Comparison of ENCODE assay signal across 8 cellular contexts in the genomic region with DNA sequence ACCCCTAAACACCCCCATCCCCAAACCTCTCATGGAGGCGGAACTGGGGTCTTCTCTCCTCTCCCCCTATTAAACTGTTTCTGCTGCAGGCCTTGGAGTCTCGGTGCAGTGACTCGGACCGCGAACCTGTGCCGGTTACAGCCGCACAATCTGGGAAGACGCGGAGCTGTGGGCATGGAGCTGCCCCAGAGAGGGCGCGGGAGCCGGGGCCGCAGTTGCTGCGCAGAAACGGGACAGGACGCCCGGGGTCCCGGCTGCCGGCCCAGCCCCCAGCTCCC. TPM values are rescaled to one million over a fixed set of nuclear protein-coding genes. Genes with fewer than 3 reads are reported as not detected.
A peak's percentile ranks its signal among the peaks of the same experiment; 100 is the strongest.
DNase-seq lines count a peak whose midpoint lies in the region; ATAC-seq and TF ChIP-seq lines count a peak whose summit lies in the region.

No MANE protein-coding gene starts in this region.

- 1% methylated on average over 15 of the region's 19 CpGs for WGBS in suprapubic skin

- H3K27me3 ChIP-seq in MG63 (no peaks in the 10 kb centered on the region), suprapubic skin (no peaks in the 10 kb centered on the region)

- DNase-seq in T-helper 1 cell (no peak), MG63 (peak; percentile 68), cardiac fibroblast (ENCODE audit: low read depth in 2 of 2) (peak in 1 of 2 donors; percentile 42), left kidney (ENCODE audit: low read depth, low spot score) (peak; percentile 77), suprapubic skin (ENCODE audit: low spot score in 2 of 2) (no peak)
- DNase-seq in stimulated activated CD4-positive, alpha-beta T cell treated with anti-CD3 and anti-CD28 coated beads, Interleukin-15, amount 100 ng/mL, for 24 hours = no peak

- H3K4me1 ChIP-seq in suprapubic skin = peaks cover 12% of the 10 kb centered on the region

- peaks cover 10% of the 10 kb centered on the region for H3K36me3 Mint-ChIP-seq in T-helper 1 cell treated with Interleukin-12 subunit alpha and Interleukin-12 subunit beta and Interleukin-4 antibody, amounts not matched to agents 30 μg/mL and 1 μg/mL, for 36 hours (ENCODE audit: low read depth)

- TF ChIP-seq POLR2A in suprapubic skin (IDR thresholded peaks at IDR 0.05) = no peak

- no peak overlapping the region for H3K27ac Mint-ChIP-seq in T-helper 1 cell treated with Interleukin-12 subunit alpha and Interleukin-12 subunit beta and Interleukin-4 antibody, amounts not matched to agents 30 μg/mL and 1 μg/mL, for 36 hours

- ATAC-seq in HG03571 (IDR thresholded peaks at IDR 0.05; ENCODE audit: unreplicated experiment) = no peak

- H3K4me1 Mint-ChIP-seq in T-helper 1 cell treated with Interleukin-12 subunit alpha and Interleukin-12 subunit beta and Interleukin-4 antibody, amounts not matched to agents 30 μg/mL and 1 μg/mL, for 36 hours (ENCODE audit: low read depth) = peaks cover 7% of the 10 kb centered on the region

- H3K27me3 Mint-ChIP-seq in T-helper 1 cell treated with Interleukin-12 subunit alpha and Interleukin-12 subunit beta and Interleukin-4 antibody, amounts not matched to agents 30 μg/mL and 1 μg/mL, for 36 hours (ENCODE audit: low read depth) = peaks cover 5% of the 10 kb centered on the region

- H3K9me3 ChIP-seq in MG63 (peaks cover 30% of the 10 kb centered on the region), suprapubic skin (no peaks in the 10 kb centered on the region)

- H3K4me3 ChIP-seq in MG63 (peak overlapping the region; percentile 77), cardiac fibroblast (replicated peaks in 1 of 2; ENCODE audit: low read depth in 2 of 2, low read length in 2 of 2) (peak overlapping the region; percentile 82 to 85), suprapubic skin (peak overlapping the region; percentile 74)

- TF ChIP-seq CTCF in cardiac fibroblast (IDR thresholded peaks at IDR 0.05; ENCODE audit: low read depth, low read length) (no peak), suprapubic skin (IDR thresholded peaks at IDR 0.05) (no peak)

- no peaks in the 10 kb centered on the region; the same call in 1 of the 2 replicates for H3K36me3 ChIP-seq in MG63
- H3K36me3 ChIP-seq in suprapubic skin = no peaks in the 10 kb centered on the region

- TF ChIP-seq EP300 in suprapubic skin (IDR thresholded peaks at IDR 0.05) = no peak

- H3K9me3 Mint-ChIP-seq in T-helper 1 cell treated with Interleukin-12 subunit alpha and Interleukin-12 subunit beta and Interleukin-4 antibody, amounts not matched to agents 30 μg/mL and 1 μg/mL, for 36 hours = peaks cover 31% of the 10 kb centered on the region

- H3K27ac ChIP-seq in suprapubic skin = peak overlapping the region; percentile 84

- H3K4me3 Mint-ChIP-seq in T-helper 1 cell treated with Interleukin-12 subunit alpha and Interleukin-12 subunit beta and Interleukin-4 antibody, amounts not matched to agents 30 μg/mL and 1 μg/mL, for 36 hours = peak overlapping the region; percentile 90

RNA-seq across cellular contexts. Expression of a gene that starts 0.5 kb away (rescaled TPM):
- total RNA-seq in MG63 (2014; rRNA removed; shearing (Covaris generic); ENCODE audit: low replicate concordance) = 4.5 and 4.8 TPM in 2 replicates
- total RNA-seq in suprapubic skin = 1 to 10 TPM in 3 of 4 donors, under 1 TPM in 1; 0.60 to 4.6 (median 3.1) TPM

RNA-seq across cellular contexts. Expression of a gene that starts 31.6 kb away (rescaled TPM):
- total RNA-seq in MG63 (2014; rRNA removed; shearing (Covaris generic); ENCODE audit: low replicate concordance) = 4.3 and 31.8 TPM in 2 replicates
- 1 to 10 TPM; 2.6 to 8.3 (median 5.8) TPM for total RNA-seq in suprapubic skin

RNA-seq across cellular contexts. Expression of a gene that starts 36.0 kb away (rescaled TPM):
- total RNA-seq in MG63 (2014; rRNA removed; shearing (Covaris generic); ENCODE audit: low replicate concordance) = 5.2 and 22.6 TPM in 2 replicates
- total RNA-seq in suprapubic skin = 1 to 10 TPM; 1.4 to 8.9 (median 4.5) TPM

Comparison
In these comparisons a context has a peak if more than half of its experiments do, and no peak if none do; other contexts are left out.
1. DNase-seq: peak in MG63 (single experiment) and left kidney (single experiment); none in T-helper 1 cell (0 of 5), suprapubic skin (0 of 2) and stimulated activated CD4-positive, alpha-beta T cell treated with anti-CD3 and anti-CD28 coated beads, Interleukin-15, amount 100 ng/mL, for 24 hours (single experiment).
2. Peak in every context shown above with its lines, with median percentiles within 50 percentile points of each other: H3K4me3 ChIP-seq.